Comparison of ENCODE assay signal across 4 cellular contexts in the genomic region with DNA sequence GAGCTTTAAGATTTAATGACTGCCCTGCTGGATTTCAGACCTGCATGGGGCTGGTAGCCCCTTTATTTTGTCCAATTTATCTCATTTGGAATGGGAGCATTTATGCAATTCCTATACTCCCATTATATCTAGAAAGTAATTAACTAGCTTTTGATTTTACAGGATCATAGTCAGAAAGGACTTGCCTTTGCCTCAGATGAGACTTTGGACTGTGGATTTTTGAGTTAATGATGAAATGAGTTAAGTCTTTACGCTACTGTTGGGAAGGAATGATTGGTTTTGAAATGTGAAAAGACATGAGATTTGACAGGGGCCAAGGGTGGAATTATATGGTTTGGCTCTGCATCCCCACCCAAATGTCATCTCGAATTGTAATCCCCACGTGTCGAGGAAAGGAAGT.
"Had no signal": no experiment of that assay in that cellular context is flagged by ENCODE, and none has a peak within 500 bp of the region (broad histone marks: within the 10 kb centered on the region; RNA-seq: fewer than 3 reads in every experiment).

No MANE protein-coding gene starts in this region.

- ATAC-seq: GM23338 had no signal

- H3K4me3 ChIP-seq: GM23338 had no signal

- DNase-seq: H9, HCEC 1CT had no signal

- H3K4me1 Mint-ChIP-seq: GM23338, IgD-negative memory B cell had no signal

- H3K4me3 Mint-ChIP-seq: GM23338, H9, IgD-negative memory B cell had no signal

- H3K27ac Mint-ChIP-seq: GM23338, H9, IgD-negative memory B cell had no signal

- H3K4me2 ChIP-seq: GM23338 had no signal

- H2AFZ ChIP-seq: GM23338 had no signal
